ENCODE assay signal across 19 cellular contexts in the genomic region with DNA sequence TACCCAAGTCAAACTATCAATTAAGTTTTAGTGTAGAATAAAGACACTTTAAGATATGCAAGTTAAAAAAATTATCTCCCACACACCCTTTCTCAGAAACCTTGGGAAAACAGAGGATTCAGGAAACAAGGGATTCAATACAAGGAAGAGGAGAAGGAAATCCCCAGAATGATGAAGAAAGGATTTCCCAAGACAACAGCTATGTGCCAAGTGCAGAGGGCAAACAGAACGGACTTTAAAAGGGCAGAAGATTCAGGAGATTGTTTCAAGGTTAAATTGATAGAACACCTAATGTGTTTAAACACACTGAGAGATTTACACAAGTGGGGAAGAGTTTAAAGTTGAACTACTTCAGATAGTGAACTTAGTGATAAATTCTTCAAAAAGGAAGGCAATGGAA.
DNase-seq lines count a peak whose midpoint lies in the region; ATAC-seq, FAIRE-seq and TF ChIP-seq lines count a peak whose summit lies in the region.
"Had no signal": no experiment of that assay in that cellular context is flagged by ENCODE, and none has a peak within 500 bp of the region (broad histone marks: within the 10 kb centered on the region; RNA-seq: fewer than 3 reads in every experiment).

No MANE protein-coding gene starts in this region.

- H2BK5ac ChIP-seq in IMR-90 (ENCODE audit: low read depth, low read length, poor library complexity, severe bottlenecking) = no peak overlapping the region

- no peaks in the 10 kb centered on the region for H3K79me1 ChIP-seq in IMR-90 (ENCODE audit: low read depth in 1 of 2, low read length in 2 of 2)

- no peak overlapping the region for H3K9ac ChIP-seq in IMR-90 (ENCODE audit: low read depth, low read length)
- no peak overlapping the region for H3K9ac ChIP-seq in fibroblast of lung (ENCODE audit: insufficient read depth, low read length)

- H4K5ac ChIP-seq in IMR-90 (ENCODE audit: low read depth, low read length) = no peak overlapping the region; the same call in 1 of the 2 replicates

- H3K14ac ChIP-seq in IMR-90 (replicated peaks; ENCODE audit: low read depth, low read length) = peak overlapping the region; percentile 86

- intact Hi-C loops in IMR-90 (cut with micrococcal nuclease) = no loop called here

- H2BK120ac ChIP-seq in IMR-90 (ENCODE audit: low read depth, low read length) = peak overlapping the region; percentile 82; the same call in 1 of the 2 replicates

- H3K9me3 ChIP-seq in A549 (peaks cover 23% of the 10 kb centered on the region), IMR-90 (ENCODE audit: control insufficient read depth, insufficient read depth, low read length) (no peaks in the 10 kb centered on the region), fibroblast of lung (ENCODE audit: control insufficient read depth, insufficient read depth, low read depth, low read length) (no peaks in the 10 kb centered on the region), osteoblast (ENCODE audit: low read depth, low read length) (no peaks in the 10 kb centered on the region)

- H3K4me1 ChIP-seq in A549 = peaks cover 42% of the 10 kb centered on the region
- H3K4me1 ChIP-seq in IMR-90 (ENCODE audit: control insufficient read depth, insufficient read depth, low read length) = peaks cover 2% of the 10 kb centered on the region; the same call in 1 of the 2 replicates
- H3K4me1 ChIP-seq in fibroblast of lung (ENCODE audit: control insufficient read depth, extremely low read depth, insufficient read depth, low read length) = no peaks in the 10 kb centered on the region
- peaks cover 33% of the 10 kb centered on the region for H3K4me1 ChIP-seq in osteoblast (ENCODE audit: insufficient read depth, low read length)

- H4K20me1 ChIP-seq in IMR-90 (ENCODE audit: insufficient read depth, low read length) = no peaks in the 10 kb centered on the region
- no peaks in the 10 kb centered on the region for H4K20me1 ChIP-seq in fibroblast of lung (ENCODE audit: control insufficient read depth, extremely low read depth, insufficient read depth, low read length)
- no peaks in the 10 kb centered on the region for H4K20me1 ChIP-seq in osteoblast (ENCODE audit: insufficient read depth, low read length)

- TF ChIP-seq RAD21 in A549 (conservative IDR thresholded peaks at IDR 0.05 in 1 of 2, IDR thresholded peaks at IDR 0.05 in 1 of 2) = no peak
- no peak for TF ChIP-seq RAD21 in IMR-90 (IDR thresholded peaks at IDR 0.05; ENCODE audit: low read length)

- BruUV-seq in IMR-90 (replicated peaks; lab: Mats Ljungman, UMichigan) = no TSS peak

- DNase-seq in A549 (ENCODE audit: low read depth in 1 of 2, low spot score in 1 of 2) = no peak
- no peak for DNase-seq in IMR-90
- DNase-seq in fibroblast of lung (ENCODE audit: low read depth in 2 of 2) = no peak
- no peak for DNase-seq in osteoblast (ENCODE audit: insufficient read length, low spot score, missing footprints)
- DNase-seq in DMS153 treated with DMSO at 0.1 percent for 48 hours (lab: John Stamatoyannopoulos, UW; ENCODE audit: unreplicated experiment) = no peak
- DNase-seq in NCI-H1694 (lab: John Stamatoyannopoulos, UW) = no peak
- DNase-seq in NCI-H446 (lab: John Stamatoyannopoulos, UW) = no peak
- DNase-seq: DMS79, MM.1S, NCI-H1105 treated with DMSO at 0.1 percent for 48 hours, NCI-H187 treated with DMSO at 0.1 percent for 48 hours, NCI-H2171 treated with DMSO at 0.1 percent for 48 hours, NCI-H510A treated with DMSO at 0.1 percent for 48 hours, SIG-M5 had no signal

- no peak overlapping the region for H2AK9ac ChIP-seq in IMR-90 (replicated peaks; ENCODE audit: low read depth, low read length, poor library complexity)

- WGBS in A549 (ENCODE audit: missing lambda C conversion rate) = 50% methylated on average over 1 of the region's 1 CpG
- no CpG with 5 or more reads among the region's 1 CpG for WGBS in IMR-90 (ENCODE audit: extremely low coverage in 2 of 2, insufficient read length in 1 of 2), 2 experiments

- peak overlapping the region; percentile 83; the same call in 2 of the 3 replicates for H2BK15ac ChIP-seq in IMR-90 (ENCODE audit: low read depth, low read length)

- no peak overlapping the region for H3K4me3 ChIP-seq in A549
- H3K4me3 ChIP-seq in IMR-90 (ENCODE audit: insufficient read depth, low read depth, low read length) = no peak overlapping the region
- no peak overlapping the region for H3K4me3 ChIP-seq in fibroblast of lung (replicated peaks in 1 of 4; ENCODE audit: control extremely low read depth in 1 of 4, insufficient read depth in 1 of 4, low read depth in 3 of 4, low read length in 4 of 4)
- no peak overlapping the region for H3K4me3 ChIP-seq in osteoblast (ENCODE audit: insufficient read depth, low read length)

- ATAC-seq in A549 (no peak), IMR-90 (ENCODE audit: low read depth) (no peak), GM21619 (IDR thresholded peaks at IDR 0.05; ENCODE audit: unreplicated experiment) (no peak)

- H3K27ac ChIP-seq in A549 (peak overlapping the region; percentile 79 to 93), IMR-90 (ENCODE audit: insufficient read depth, low read length) (no peak overlapping the region), fibroblast of lung (ENCODE audit: insufficient read depth, low read length) (peak overlapping the region; percentile 81), osteoblast (ENCODE audit: low read depth, low read length) (peak overlapping the region; percentile 82)

- H2AFZ ChIP-seq in IMR-90 (replicated peaks; ENCODE audit: low read length, poor library complexity) (no peak overlapping the region), fibroblast of lung (ENCODE audit: low read length) (no peak overlapping the region), osteoblast (ENCODE audit: low read length) (no peak overlapping the region)

- no peaks in the 10 kb centered on the region for H3K9me1 ChIP-seq in IMR-90 (ENCODE audit: insufficient read depth, low read length)

- TF ChIP-seq EP300 in A549 (IDR thresholded peaks at IDR 0.05) = no peak

- H3K4me2 ChIP-seq in A549 (no peak overlapping the region), IMR-90 (ENCODE audit: low read depth, low read length) (no peak overlapping the region), fibroblast of lung (ENCODE audit: extremely low read depth, insufficient read depth, low read length) (no peak overlapping the region), osteoblast (ENCODE audit: insufficient read depth, low read length) (no peak overlapping the region)

- POLR2A ChIA-PET in A549 (lab: Yijun Ruan, JAX) (no interaction called here), IMR-90 (lab: Charles Lee; ENCODE audit: unreplicated experiment) (no interaction called here)

- H3K36me3 ChIP-seq in IMR-90 (ENCODE audit: control insufficient read depth, insufficient read depth, low read length) = no peaks in the 10 kb centered on the region
- no peaks in the 10 kb centered on the region for H3K36me3 ChIP-seq in fibroblast of lung (ENCODE audit: control insufficient read depth, insufficient read depth, low read length)
- H3K36me3 ChIP-seq in osteoblast (ENCODE audit: insufficient read depth, low read length) = no peaks in the 10 kb centered on the region

- H3K27me3 ChIP-seq in IMR-90 (ENCODE audit: control insufficient read depth, insufficient read depth, low read length) (peaks cover 15% of the 10 kb centered on the region), fibroblast of lung (ENCODE audit: control insufficient read depth, insufficient read depth, low read length) (no peaks in the 10 kb centered on the region), osteoblast (ENCODE audit: insufficient read depth, low read length) (no peaks in the 10 kb centered on the region)

- FAIRE-seq in A549 (lab: Jason Lieb, UNC) = no peak
- FAIRE-seq: A204.1, G401.6, GM12892, H1 had no signal

- CTCF ChIA-PET in A549 (lab: Yijun Ruan, JAX) = interaction anchor here (0.7 to 1.0 kb wide), 3 partner anchors 9 to 71 kb away, joined by 3 to 4 read pairs (median 3); no protein-coding TSS in a partner anchor
- CTCF ChIA-PET in IMR-90 (lab: Yijun Ruan, JAX) = no interaction called here

- H4K8ac ChIP-seq in IMR-90 (ENCODE audit: low read depth in 2 of 2, low read length in 2 of 2) = no peak overlapping the region

- H4K91ac ChIP-seq in IMR-90 (ENCODE audit: insufficient read depth, low read depth, low read length) = peak overlapping the region; percentile 38; the same call in 1 of the 2 replicates

- H2AK5ac ChIP-seq in IMR-90 (ENCODE audit: low read depth, low read length) = peak overlapping the region; percentile 65; the same call in 1 of the 2 replicates

- TF ChIP-seq CTCF in A549 (IDR thresholded peaks at IDR 0.05) = no peak
- no peak for TF ChIP-seq CTCF in IMR-90 (conservative IDR thresholded peaks at IDR 0.05; ENCODE audit: low read depth, low read length)
- no peak for TF ChIP-seq CTCF in fibroblast of lung (conservative IDR thresholded peaks at IDR 0.05 in 1 of 2, IDR thresholded peaks at IDR 0.05 in 1 of 2; ENCODE audit: low read depth in 1 of 2, low read length in 2 of 2)
- no peak for TF ChIP-seq CTCF in osteoblast (IDR thresholded peaks at IDR 0.05; ENCODE audit: extremely low read depth, low read depth, low read length)

- no peak overlapping the region for H3K4ac ChIP-seq in IMR-90 (ENCODE audit: low read depth, low read length)

- peak overlapping the region; percentile 76; the same call in 1 of the 2 replicates for H2BK20ac ChIP-seq in IMR-90 (ENCODE audit: low read depth, low read length)

- H3K56ac ChIP-seq in IMR-90 (ENCODE audit: extremely low read depth, insufficient read depth, low read length) = no peak overlapping the region

- H3K79me2 ChIP-seq in fibroblast of lung (ENCODE audit: control insufficient read depth, insufficient read depth, low read length) = no peaks in the 10 kb centered on the region
- H3K79me2 ChIP-seq in osteoblast (ENCODE audit: insufficient read depth, low read length) = no peaks in the 10 kb centered on the region

- dilution Hi-C loops in IMR-90 (cut with HindIII; ENCODE audit: low sequenced_read_pairs, unreplicated experiment) = no loop called here

- TF ChIP-seq POLR2A in A549 (IDR thresholded peaks at IDR 0.05; ENCODE audit: low read length) = no peak
- TF ChIP-seq POLR2A in IMR-90 (IDR thresholded peaks at IDR 0.05; ENCODE audit: low read depth, low read length) = no peak

- in situ Hi-C loops in IMR-90 (cut with MboI; ENCODE audit: low sequenced_read_pairs) = no loop called here

- peak overlapping the region; percentile 71; the same call in 1 of the 2 replicates for H3K18ac ChIP-seq in IMR-90 (ENCODE audit: low read depth, low read length)

- H3K23ac ChIP-seq in IMR-90 (ENCODE audit: low read depth, low read length) = no peak overlapping the region; the same call in 1 of the 2 replicates

TF ChIP-seq in A549, 52 proteins besides CTCF, POLR2A, EP300 and RAD21 (continues in another document):
- TF ChIP-seq POLR2AphosphoS2 (conservative IDR thresholded peaks at IDR 0.05; ENCODE audit: low read length) = no peak
- TF ChIP-seq CBX2 (IDR thresholded peaks at IDR 0.05; ENCODE audit: borderline replicate concordance, low read depth) = no peak
- TF ChIP-seq CEBPB (IDR thresholded peaks at IDR 0.05) = no peak
- no peak for TF ChIP-seq TP53 (CRISPR knock-in tag; IDR thresholded peaks at IDR 0.05)

TF ChIP-seq in IMR-90, 13 proteins besides CTCF, POLR2A, EP300 and RAD21:
- TF ChIP-seq SMC3 (IDR thresholded peaks at IDR 0.05; ENCODE audit: low read depth, low read length) = no peak
- no peak for TF ChIP-seq MAFK (IDR thresholded peaks at IDR 0.05; ENCODE audit: low read depth, low read length)
- TF ChIP-seq CHD1 (IDR thresholded peaks at IDR 0.05; ENCODE audit: low read depth, low read length) = no peak
